1 cellular context compared by ENCODE assay signal in genomic region chr19:43934985-43935708, GRCh38.
TF ChIP-seq lines count a peak whose summit lies in the region.

TSS of gene ZNF45 (minus strand) at chr19:43935282. CDS start at chr19:43922185, 13,097 bp downstream.

TF ChIP-seq in HEK293, 187 proteins besides CTCF, POLR2A, EP300 and RAD21 (continued from another document):
- TF ChIP-seq ELK4 (IDR thresholded peaks at IDR 0.05; ENCODE audit: borderline replicate concordance, low read depth, low read length), result peak; percentile 75
- TF ChIP-seq ZNF2 (tag by site-specific recombination; IDR thresholded peaks at IDR 0.05), result peak; percentile 97; the same call in 1 of the 2 replicates
- TF ChIP-seq ZNF280D (tag by site-specific recombination; IDR thresholded peaks at IDR 0.05), result no peak
- TF ChIP-seq ZBTB8A (tag by site-specific recombination; IDR thresholded peaks at IDR 0.05), result peak; percentile 68; the same call in 1 of the 2 replicates
- no peak for TF ChIP-seq ZNF114 (tag by site-specific recombination; IDR thresholded peaks at IDR 0.05)
- TF ChIP-seq ZNF639 (tag by site-specific recombination; IDR thresholded peaks at IDR 0.05), result peak; percentile 82; the same call in 1 of the 2 replicates
- peak; percentile 46 for TF ChIP-seq ZBTB7A (tag by site-specific recombination; IDR thresholded peaks at IDR 0.05; ENCODE audit: low read depth)
- peak; percentile 70 for TF ChIP-seq ZNF341 (tag by site-specific recombination; IDR thresholded peaks at IDR 0.05; ENCODE audit: low read depth)
- 0 out of 2 replicates have a peak, but pooled peaks have one; percentile 13 for TF ChIP-seq YY1 (tag by site-specific recombination; IDR thresholded peaks at IDR 0.05)
- peak; percentile 91 for TF ChIP-seq BCL11A (tag by site-specific recombination; IDR thresholded peaks at IDR 0.05; ENCODE audit: low read depth)
- TF ChIP-seq ZNF560 (tag by site-specific recombination; IDR thresholded peaks at IDR 0.05; ENCODE audit: borderline replicate concordance), result no peak
- TF ChIP-seq ZNF660 (tag by site-specific recombination; IDR thresholded peaks at IDR 0.05), result peak; percentile 99
- no peak for TF ChIP-seq ZNF37A (tag by site-specific recombination; IDR thresholded peaks at IDR 0.05)
- TF ChIP-seq ZBTB21 (tag by site-specific recombination; IDR thresholded peaks at IDR 0.05), result peak; percentile 63
- no peak for TF ChIP-seq TCF7L2 (IDR thresholded peaks at IDR 0.05; ENCODE audit: borderline replicate concordance, low read depth, low read length)
- TF ChIP-seq ZNF704 (tag by site-specific recombination; IDR thresholded peaks at IDR 0.05), result no peak
- TF ChIP-seq ZBTB1 (tag by site-specific recombination; IDR thresholded peaks at IDR 0.05), result no peak
